In genomic region chr2:64001382-64002101, GRCh38 we compare ENCODE assay signal across 16 cellular contexts. TPM values are rescaled to one million over a fixed set of nuclear protein-coding genes. Genes with fewer than 3 reads are reported as not detected.
A peak's percentile ranks its signal among the peaks of the same experiment; 100 is the strongest.
DNase-seq lines count a peak whose midpoint lies in the region; ATAC-seq and TF ChIP-seq lines count a peak whose summit lies in the region.
"Had no signal": no experiment of that assay in that cellular context is flagged by ENCODE, and none has a peak within 500 bp of the region (broad histone marks: within the 10 kb centered on the region; RNA-seq: fewer than 3 reads in every experiment).

No MANE protein-coding gene starts in this region.

- 92% methylated on average over 5 of the region's 5 CpGs for WGBS in right cardiac atrium
- 73 to 84% (median 76%) methylated on average over 5 of the region's 5 CpGs for WGBS in psoas muscle, 3 donors

- peak overlapping the region; percentile 28 for H3K27ac Mint-ChIP-seq in activated T-helper 17 cell treated with anti-CD3 and anti-CD28 coated beads, Interleukin-2, amount 50 U/mL, for 72 hours

- TF ChIP-seq CTCF in psoas muscle (IDR thresholded peaks at IDR 0.05): no peak

- no peaks in the 10 kb centered on the region for H3K36me3 ChIP-seq in psoas muscle (ENCODE audit: insufficient read depth in 1 of 2, low read depth in 1 of 2)
- H3K36me3 ChIP-seq: HAP-1 had no signal

- peaks cover 13% of the 10 kb centered on the region for H3K4me1 ChIP-seq in right cardiac atrium (ENCODE audit: control insufficient read depth, insufficient read depth, low read length)
- peaks cover 18% of the 10 kb centered on the region for H3K4me1 ChIP-seq in psoas muscle
- H3K4me1 ChIP-seq: BLaER1 had no signal

- no peak overlapping the region for H3K4me3 Mint-ChIP-seq in activated T-helper 17 cell treated with anti-CD3 and anti-CD28 coated beads, Interleukin-2, amount 50 U/mL, for 72 hours
- H3K4me3 Mint-ChIP-seq: CD14-positive monocyte; CD4-positive, alpha-beta memory T cell had no signal

- DNase-seq in Right ventricle myocardium inferior (ENCODE audit: missing footprints) (no peak), cardiac septum (ENCODE audit: low spot score) (no peak), right cardiac atrium (no peak), psoas muscle (peak in 1 of 2 donors; percentile 32), hepatic stellate cell (ENCODE audit: low spot score) (no peak), germinal center (ENCODE audit: low spot score) (no peak)
- DNase-seq: 8988T; CD4-positive, alpha-beta memory T cell; DMS153; DMS79; GDM1; GM23248 had no signal

- H3K4me3 ChIP-seq in right cardiac atrium (ENCODE audit: low read length): no peak overlapping the region
- H3K4me3 ChIP-seq in psoas muscle: no peak overlapping the region
- H3K4me3 ChIP-seq: BLaER1, GM23248, HAP-1 had no signal

- ATAC-seq in Right ventricle myocardium inferior (peak; percentile 10), right cardiac atrium (peak; percentile 34 to 38), psoas muscle (peak in 3 of 4 donors; percentile 5 to 52 (median 27))
- no peak for ATAC-seq in activated T-helper 17 cell treated with anti-CD3 and anti-CD28 coated beads, Interleukin-2, amount 50 U/mL, for 72 hours (replicated peaks)

- H3K27me3 ChIP-seq in right cardiac atrium (ENCODE audit: control insufficient read depth, insufficient read depth) (no peaks in the 10 kb centered on the region), psoas muscle (ENCODE audit: insufficient read depth in 3 of 3, low read length in 2 of 3) (no peaks in the 10 kb centered on the region)
- H3K27me3 ChIP-seq: BLaER1 had no signal

- H3K27me3 Mint-ChIP-seq in activated T-helper 17 cell treated with anti-CD3 and anti-CD28 coated beads, Interleukin-2, amount 50 U/mL, for 72 hours: no peaks in the 10 kb centered on the region
- H3K27me3 Mint-ChIP-seq: CD4-positive, alpha-beta memory T cell had no signal

- no peaks in the 10 kb centered on the region for H3K9me3 ChIP-seq in right cardiac atrium (ENCODE audit: control insufficient read depth, low read length)
- no peaks in the 10 kb centered on the region for H3K9me3 ChIP-seq in psoas muscle
- H3K9me3 ChIP-seq: HAP-1 had no signal

- peaks cover 6% of the 10 kb centered on the region for H3K9me3 Mint-ChIP-seq in activated T-helper 17 cell treated with anti-CD3 and anti-CD28 coated beads, Interleukin-2, amount 50 U/mL, for 72 hours

- intact Hi-C loops in Right ventricle myocardium inferior (cut with DNase I): no loop called here
- intact Hi-C loops in cardiac septum (cut with DNase I): no loop called here
- intact Hi-C loops in right cardiac atrium (cut with DNase I): no loop called here
- intact Hi-C loops in psoas muscle (cut with DNase I): no loop called here

- peaks cover 10% of the 10 kb centered on the region for H3K4me1 Mint-ChIP-seq in activated T-helper 17 cell treated with anti-CD3 and anti-CD28 coated beads, Interleukin-2, amount 50 U/mL, for 72 hours
- H3K4me1 Mint-ChIP-seq: CD14-positive monocyte had no signal

- H3K27ac ChIP-seq in right cardiac atrium (ENCODE audit: low read length) (no peak overlapping the region), psoas muscle (no peak overlapping the region)
- H3K27ac ChIP-seq: BLaER1, GM23248 had no signal

- H3K36me3 Mint-ChIP-seq in activated T-helper 17 cell treated with anti-CD3 and anti-CD28 coated beads, Interleukin-2, amount 50 U/mL, for 72 hours (ENCODE audit: low read depth): no peaks in the 10 kb centered on the region

RNA-seq across cellular contexts. Expression of gene VPS54, which starts 17.7 kb away (rescaled TPM):
- total RNA-seq in Right ventricle myocardium inferior (10.0 TPM), cardiac septum (12.7 TPM), right cardiac atrium (10 to 100 TPM; 12.8 to 14.8 (median 13.4) TPM), psoas muscle (1 to 10 TPM; 7.2 to 9.9 (median 8.8) TPM)
- total RNA-seq in activated T-helper 17 cell treated with anti-CD3 and anti-CD28 coated beads, Interleukin-2, amount 50 U/mL, for 72 hours: 10 to 100 TPM in 1 of 2 donors, 1 to 10 TPM in 1; 7.9 to 13.7 TPM
- polyA plus RNA-seq in right cardiac atrium (8.5 TPM), psoas muscle (1 to 10 TPM; 5.1 to 8.2 (median 6.3) TPM)
